ENCODE assay signal across 8 cellular contexts in the genomic region with DNA sequence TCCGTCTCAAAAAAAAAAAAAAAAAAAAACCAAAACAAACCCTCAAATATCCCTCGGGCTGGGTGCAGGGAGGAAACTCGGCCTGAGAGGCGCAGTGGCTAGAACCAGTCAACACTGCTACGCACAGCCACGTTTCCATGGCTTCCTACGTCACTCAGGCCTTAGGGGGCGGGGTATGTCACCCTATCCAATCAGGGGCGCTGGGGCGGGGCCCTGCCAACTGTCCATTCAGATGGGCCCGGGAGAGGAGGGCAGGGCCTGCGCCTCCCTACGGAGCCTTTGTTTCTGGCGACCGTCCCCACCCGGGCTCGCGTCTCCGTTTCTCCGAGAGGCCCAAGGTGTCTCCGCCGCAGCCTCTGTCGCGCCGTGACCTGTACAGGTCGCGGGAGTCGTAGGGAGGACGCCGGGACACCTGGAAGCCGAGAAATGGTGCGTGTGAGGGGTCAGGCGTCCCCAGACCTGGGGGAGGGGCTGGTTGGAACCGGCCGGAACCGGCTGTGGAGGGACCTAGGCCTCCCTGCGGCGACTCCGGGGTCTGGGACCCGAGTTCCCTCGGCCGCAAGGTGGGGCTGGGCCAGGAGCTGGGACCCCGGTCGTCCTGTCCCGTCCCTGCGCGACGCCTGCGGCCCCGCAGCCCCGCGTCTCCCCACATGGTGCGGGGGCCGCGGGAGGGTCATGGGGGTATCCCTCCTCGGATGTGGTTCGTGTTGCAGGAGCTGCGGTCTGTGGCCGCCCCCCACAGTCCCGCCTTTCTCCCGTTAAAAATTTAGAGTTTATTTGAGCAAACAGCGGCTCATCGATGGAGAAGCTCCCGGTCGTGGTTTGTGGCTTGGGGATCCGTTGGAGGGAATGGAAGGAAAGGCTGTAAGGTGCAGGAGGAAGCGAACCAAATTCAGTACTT. TPM values are rescaled to one million over a fixed set of nuclear protein-coding genes. Genes with fewer than 3 reads are reported as not detected.
A peak's percentile ranks its signal among the peaks of the same experiment; 100 is the strongest.
DNase-seq lines count a peak whose midpoint lies in the region; TF ChIP-seq lines count a peak whose summit lies in the region.

ZNF627 (plus strand) TSS at position 282 of the 901 bp plus-strand sequence; CDS start at position 427, 145 bp downstream.

- TF ChIP-seq CTCF in GM06990 (IDR thresholded peaks at IDR 0.05; ENCODE audit: insufficient read depth, low read length, poor library complexity, severe bottlenecking) (peak; percentile 1), HFF-Myc (IDR thresholded peaks at IDR 0.05; ENCODE audit: low read depth, low read length, missing control alignments) (no peak)

- H3K27me3 Mint-ChIP-seq in activated naive CD4-positive, alpha-beta T cell treated with anti-CD3 and anti-CD28 coated beads, Interleukin-2, amount 50 U/mL, for 24 hours: no peaks in the 10 kb centered on the region

- H3K27ac ChIP-seq in temporal lobe (ENCODE audit: low read depth, low read length): peak within 1 kb of the TSS; percentile 70

- H3K36me3 Mint-ChIP-seq in activated naive CD4-positive, alpha-beta T cell treated with anti-CD3 and anti-CD28 coated beads, Interleukin-2, amount 50 U/mL, for 24 hours: peaks cover 5% of the 10 kb centered on the region

- H3K27me3 ChIP-seq in GM06990 (replicated peaks; ENCODE audit: control insufficient read depth, insufficient read depth, low read length): no peaks in the 10 kb centered on the region

- H3K4me1 Mint-ChIP-seq in activated naive CD4-positive, alpha-beta T cell treated with anti-CD3 and anti-CD28 coated beads, Interleukin-2, amount 50 U/mL, for 24 hours: peaks cover 36% of the 10 kb centered on the region

- H3K4me3 ChIP-seq in GM06990 (replicated peaks; ENCODE audit: low read depth, low read length) (peak within 1 kb of the TSS; percentile 96), HFF-Myc (replicated peaks; ENCODE audit: low read depth, low read length) (peak within 1 kb of the TSS; percentile 74)

- no peaks in the 10 kb centered on the region for H3K9me3 Mint-ChIP-seq in activated naive CD4-positive, alpha-beta T cell treated with anti-CD3 and anti-CD28 coated beads, Interleukin-2, amount 50 U/mL, for 24 hours

- H3K27ac Mint-ChIP-seq in activated naive CD4-positive, alpha-beta T cell treated with anti-CD3 and anti-CD28 coated beads, Interleukin-2, amount 50 U/mL, for 24 hours: peak within 1 kb of the TSS; percentile 79

- DNase-seq in GM06990 (ENCODE audit: extremely low read depth, insufficient read length) (peak; percentile 93), HFF-Myc (ENCODE audit: extremely low read depth, low read depth) (peak; percentile 98), NAMALWA (ENCODE audit: low spot score) (peak; percentile 98), SK-N-DZ (ENCODE audit: low spot score) (peak; percentile 96), glomerular endothelial cell (ENCODE audit: extremely low read depth, low read depth, low spot score) (peak; percentile 89), occipital lobe (lab: John Stamatoyannopoulos, UW) (peak; percentile 96)

- H3K4me3 Mint-ChIP-seq in activated naive CD4-positive, alpha-beta T cell treated with anti-CD3 and anti-CD28 coated beads, Interleukin-2, amount 50 U/mL, for 24 hours: peak within 1 kb of the TSS; percentile 92

- H3K36me3 ChIP-seq in GM06990 (ENCODE audit: control insufficient read depth, insufficient read depth, low read length): no peaks in the 10 kb centered on the region

RNA-seq across cellular contexts. Expression of gene ZNF627, which starts in this region (rescaled TPM):
- polyA plus RNA-seq in SK-N-DZ (2014; cell fraction: cytosol; rRNA removed): 16.6 and 21.0 TPM in 2 replicates
- polyA plus RNA-seq in SK-N-DZ (2014; cell fraction: nucleus; rRNA removed): 10.4 and 17.8 TPM in 2 replicates
- total RNA-seq in glomerular endothelial cell (10.2 and 10.4 TPM in 2 replicates), occipital lobe (82.0 TPM), temporal lobe (60.0 TPM)

Comparison
In these comparisons a context has a peak if more than half of its experiments do, and no peak if none do; other contexts are left out.
1. Peak in every context shown above with its lines: DNase-seq, H3K4me3 ChIP-seq and H3K27ac ChIP-seq.